ENCODE assay signal across 19 cellular contexts in genomic region chr5:82610686-82611085, GRCh38.
"Had no signal": no experiment of that assay in that cellular context is flagged by ENCODE, and none has a peak within 500 bp of the region (broad histone marks: within the 10 kb centered on the region; RNA-seq: fewer than 3 reads in every experiment).

No MANE protein-coding gene starts in this region.

- H3K4me3 Mint-ChIP-seq: dendritic cell treated with granulocyte-macrophage colony-stimulating factor and Interleukin-4, amounts not matched to agents 40 ng/mL and 50 ng/mL, for 4 days; effector memory CD8-positive, alpha-beta T cell; naive thymus-derived CD4-positive, alpha-beta T cell; natural killer cell had no signal

- H3K9me3 Mint-ChIP-seq: natural killer cell had no signal

- H3K4me1 ChIP-seq: colonic mucosa, esophagus muscularis mucosa, foreskin keratinocyte, gastroesophageal sphincter, heart left ventricle, left lung, lower lobe of right lung had no signal

- DNase-seq: colonic mucosa; cortex of kidney; effector CD8-positive, alpha-beta T cell; effector memory CD8-positive, alpha-beta T cell; foreskin keratinocyte; heart left ventricle; hypothalamus; left cardiac atrium; left lung; left ventricle myocardium superior; lower lobe of right lung; mesenchymal stem cell; midbrain; naive thymus-derived CD4-positive, alpha-beta T cell; natural killer cell had no signal

- H3K9me3 ChIP-seq: colonic mucosa, lower lobe of right lung had no signal

- H3K79me2 ChIP-seq: hepatocyte had no signal

- H3K36me3 ChIP-seq: colonic mucosa, esophagus muscularis mucosa, gastroesophageal sphincter, heart left ventricle, left lung, lower lobe of right lung had no signal

- H3K27ac Mint-ChIP-seq: dendritic cell treated with granulocyte-macrophage colony-stimulating factor and Interleukin-4, amounts not matched to agents 40 ng/mL and 50 ng/mL, for 4 days; effector memory CD8-positive, alpha-beta T cell; naive thymus-derived CD4-positive, alpha-beta T cell; natural killer cell had no signal

- H3K4me3 ChIP-seq: colonic mucosa, esophagus muscularis mucosa, gastroesophageal sphincter, heart left ventricle, hepatocyte, left lung, lower lobe of right lung had no signal

- H3K27me3 Mint-ChIP-seq: dendritic cell treated with granulocyte-macrophage colony-stimulating factor and Interleukin-4, amounts not matched to agents 40 ng/mL and 50 ng/mL, for 4 days; effector memory CD8-positive, alpha-beta T cell had no signal

- H3K4me2 ChIP-seq: hepatocyte had no signal

- H2AFZ ChIP-seq: hepatocyte had no signal

- H3K36me3 Mint-ChIP-seq: natural killer cell had no signal

- H3K27ac ChIP-seq: colonic mucosa, esophagus muscularis mucosa, foreskin keratinocyte, gastroesophageal sphincter, heart left ventricle, hepatocyte, left lung, lower lobe of right lung had no signal

- ATAC-seq: effector memory CD8-positive, alpha-beta T cell; foreskin keratinocyte; gastroesophageal sphincter; heart left ventricle; left cardiac atrium; left lung; left ventricle myocardium superior; lower lobe of right lung; naive thymus-derived CD4-positive, alpha-beta T cell; natural killer cell had no signal

- H3K4me1 Mint-ChIP-seq: natural killer cell had no signal

- H3K27me3 ChIP-seq: colonic mucosa, esophagus muscularis mucosa, foreskin keratinocyte, gastroesophageal sphincter, heart left ventricle, hepatocyte, left lung had no signal
